In genomic region chr6:155106456-155107107, GRCh38 we compare ENCODE assay signal across 13 cellular contexts.
A peak's percentile ranks its signal among the peaks of the same experiment; 100 is the strongest.
DNase-seq lines count a peak whose midpoint lies in the region; ATAC-seq and TF ChIP-seq lines count a peak whose summit lies in the region.
"Had no signal": no experiment of that assay in that cellular context is flagged by ENCODE, and none has a peak within 500 bp of the region (broad histone marks: within the 10 kb centered on the region; RNA-seq: fewer than 3 reads in every experiment).

No MANE protein-coding gene starts in this region.

- no peaks in the 10 kb centered on the region for H3K4me1 ChIP-seq in right atrium auricular region
- H3K4me1 ChIP-seq in thoracic aorta (ENCODE audit: control insufficient read depth in 1 of 2, low read depth in 2 of 2), result peaks cover 3 to 25% of the 10 kb centered on the region in 2 donors
- H3K4me1 ChIP-seq: esophagus squamous epithelium, pancreas, vagina had no signal

- peaks cover 13% of the 10 kb centered on the region for H3K4me1 Mint-ChIP-seq in activated naive CD8-positive, alpha-beta T cell treated with anti-CD3 and anti-CD28 coated beads for 36 hours

- H3K27me3 ChIP-seq in right atrium auricular region (no peaks in the 10 kb centered on the region), thoracic aorta (replicated peaks; ENCODE audit: insufficient read depth) (no peaks in the 10 kb centered on the region)
- H3K27me3 ChIP-seq: esophagus squamous epithelium, pancreas, vagina had no signal

- H3K36me3 Mint-ChIP-seq in activated naive CD8-positive, alpha-beta T cell treated with anti-CD3 and anti-CD28 coated beads for 36 hours, result no peaks in the 10 kb centered on the region
- H3K36me3 Mint-ChIP-seq: mesothelial cell of epicardium had no signal

- DNase-seq in Right ventricle myocardium superior (no peak), right atrium auricular region (ENCODE audit: low spot score) (no peak), left ventricle myocardium superior (no peak), thoracic aorta (ENCODE audit: low spot score) (no peak), NOMO-1 treated with DMSO at 0.1 percent for 48 hours (lab: John Stamatoyannopoulos, UW; ENCODE audit: unreplicated experiment) (no peak), DMS153 (lab: John Stamatoyannopoulos, UW) (no peak)
- DNase-seq in activated naive CD8-positive, alpha-beta T cell treated with anti-CD3 and anti-CD28 coated beads for 36 hours, result no peak
- DNase-seq: activated naive CD4-positive, alpha-beta T cell treated with anti-CD3 and anti-CD28 coated beads, Interleukin-2, amount 50 U/mL, for 16 hours; esophagus squamous epithelium; pancreas had no signal

- peaks cover 49% of the 10 kb centered on the region for H3K27me3 Mint-ChIP-seq in activated naive CD8-positive, alpha-beta T cell treated with anti-CD3 and anti-CD28 coated beads for 36 hours

- H3K4me3 ChIP-seq in right atrium auricular region, result no peak overlapping the region
- peak overlapping the region; percentile 19 for H3K4me3 ChIP-seq in thoracic aorta
- H3K4me3 ChIP-seq: esophagus squamous epithelium, pancreas, vagina had no signal

- H3K27ac Mint-ChIP-seq in activated naive CD8-positive, alpha-beta T cell treated with anti-CD3 and anti-CD28 coated beads for 36 hours, result no peak overlapping the region
- H3K27ac Mint-ChIP-seq: mesothelial cell of epicardium had no signal

- ATAC-seq in Right ventricle myocardium superior (ENCODE audit: poor library complexity) (peak; percentile 82), left ventricle myocardium superior (peak; percentile 93), thoracic aorta (ENCODE audit: insufficient number of reproducible peaks, low FRiP score, low read depth) (no peak), GM18858 (IDR thresholded peaks at IDR 0.05; ENCODE audit: unreplicated experiment) (no peak)
- ATAC-seq: pancreas had no signal

- H3K36me3 ChIP-seq in right atrium auricular region (no peaks in the 10 kb centered on the region), thoracic aorta (no peaks in the 10 kb centered on the region)
- H3K36me3 ChIP-seq: esophagus squamous epithelium, pancreas, vagina had no signal

- intact Hi-C loops in Right ventricle myocardium superior (cut with DNase I) (no loop called here), left ventricle myocardium superior (cut with micrococcal nuclease) (no loop called here)

- peak overlapping the region; percentile 23 for H3K4me3 Mint-ChIP-seq in activated naive CD8-positive, alpha-beta T cell treated with anti-CD3 and anti-CD28 coated beads for 36 hours
- H3K4me3 Mint-ChIP-seq: mesothelial cell of epicardium had no signal

- H3K9me3 ChIP-seq in right atrium auricular region (no peaks in the 10 kb centered on the region), thoracic aorta (no peaks in the 10 kb centered on the region)
- H3K9me3 ChIP-seq: esophagus squamous epithelium, pancreas, vagina had no signal

- no peaks in the 10 kb centered on the region for H3K9me3 Mint-ChIP-seq in activated naive CD8-positive, alpha-beta T cell treated with anti-CD3 and anti-CD28 coated beads for 36 hours
- H3K9me3 Mint-ChIP-seq: mesothelial cell of epicardium had no signal

- H3K27ac ChIP-seq in right atrium auricular region (peak overlapping the region in 1 of 2 donors; percentile 26), thoracic aorta (peak overlapping the region; percentile 53 to 78)
- H3K27ac ChIP-seq: esophagus squamous epithelium, pancreas, vagina had no signal

- no peak for TF ChIP-seq CTCF in right atrium auricular region (IDR thresholded peaks at IDR 0.05)
- no peak for TF ChIP-seq CTCF in thoracic aorta (IDR thresholded peaks at IDR 0.05)

Comparison
In these comparisons a context has a peak if more than half of its experiments do, and no peak if none do; other contexts are left out.
1. ATAC-seq: peak in Right ventricle myocardium superior (single experiment) and left ventricle myocardium superior (single experiment); none in thoracic aorta (single experiment) and GM18858 (single experiment).